ENCODE assay signal across 16 cellular contexts in the genomic region with DNA sequence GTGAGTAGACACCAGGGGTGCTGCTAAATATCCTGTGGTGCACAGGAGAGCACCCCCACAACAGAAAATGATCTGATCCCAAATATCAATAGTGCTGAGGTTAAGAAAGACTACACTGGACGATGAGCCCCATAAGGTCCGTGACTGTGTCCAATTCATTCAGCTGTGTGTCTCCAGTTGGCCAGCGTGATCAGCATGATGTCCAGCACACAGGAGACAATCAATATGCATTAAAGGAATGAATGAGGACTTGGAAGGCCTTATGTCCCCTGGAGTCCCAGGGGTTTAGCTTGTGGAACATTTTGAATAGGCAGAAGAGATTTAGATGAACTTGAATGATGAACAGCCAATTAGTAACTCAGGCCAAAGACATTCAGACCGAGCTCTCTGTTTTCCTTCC. TPM values are rescaled to one million over a fixed set of nuclear protein-coding genes. Genes with fewer than 3 reads are reported as not detected.
DNase-seq lines count a peak whose midpoint lies in the region; ATAC-seq and TF ChIP-seq lines count a peak whose summit lies in the region.
"Had no signal": no experiment of that assay in that cellular context is flagged by ENCODE, and none has a peak within 500 bp of the region (broad histone marks: within the 10 kb centered on the region; RNA-seq: fewer than 3 reads in every experiment).

No MANE protein-coding gene starts in this region.

- peaks cover 13% of the 10 kb centered on the region for H3F3A ChIP-seq in neural progenitor cell (ENCODE audit: low read depth)

- TF ChIP-seq CTCF in neural progenitor cell (IDR thresholded peaks at IDR 0.05) (no peak), left lung (IDR thresholded peaks at IDR 0.05) (no peak), Peyer's patch (IDR thresholded peaks at IDR 0.05) (no peak)

- H3K36me3 ChIP-seq in neural progenitor cell (no peaks in the 10 kb centered on the region), left lung (no peaks in the 10 kb centered on the region), Peyer's patch (no peaks in the 10 kb centered on the region)
- H3K36me3 ChIP-seq: upper lobe of right lung had no signal

- H3K27ac Mint-ChIP-seq in activated T-cell treated with anti-CD3 and anti-CD28 coated beads, Interleukin-2, amount 50 U/mL, for 24 hours: peak overlapping the region; percentile 69
- H3K27ac Mint-ChIP-seq in IgD-negative memory B cell (peak overlapping the region in 2 of 3 donors; percentile 89 to 97), neural progenitor cell (no peak overlapping the region)
- H3K27ac Mint-ChIP-seq: WTC11 had no signal

- H3K4me2 ChIP-seq in neural progenitor cell: no peak overlapping the region

- H3K27ac ChIP-seq in angular gyrus (ENCODE audit: low read depth, low read length): peak overlapping the region; percentile 34
- no peak overlapping the region for H3K27ac ChIP-seq in neural progenitor cell
- peak overlapping the region in 1 of 2 donors; percentile 37 for H3K27ac ChIP-seq in left lung
- H3K27ac ChIP-seq in Peyer's patch: peak overlapping the region in 1 of 4 donors; percentile 51
- H3K27ac ChIP-seq: upper lobe of right lung had no signal

- no peak for ATAC-seq in left lung
- ATAC-seq: HCT116, upper lobe of right lung, WTC11 had no signal

- no peaks in the 10 kb centered on the region for H3K27me3 Mint-ChIP-seq in activated T-cell treated with anti-CD3 and anti-CD28 coated beads, Interleukin-2, amount 50 U/mL, for 24 hours
- H3K27me3 Mint-ChIP-seq in IgD-negative memory B cell (peaks cover 2% of the 10 kb centered on the region), neural progenitor cell (ENCODE audit: insufficient read depth, low read depth) (peaks cover 10% of the 10 kb centered on the region)

- no peaks in the 10 kb centered on the region for H3K79me2 ChIP-seq in neural progenitor cell (ENCODE audit: low read depth)

- intact Hi-C loops in left lung (cut with DNase I): no loop called here

- peaks cover 59% of the 10 kb centered on the region for H3K27me3 ChIP-seq in neural progenitor cell
- peaks cover 10 to 32% of the 10 kb centered on the region in 2 donors for H3K27me3 ChIP-seq in left lung
- H3K27me3 ChIP-seq in Peyer's patch: no peaks in the 10 kb centered on the region

- H3K36me3 Mint-ChIP-seq in activated T-cell treated with anti-CD3 and anti-CD28 coated beads, Interleukin-2, amount 50 U/mL, for 24 hours (ENCODE audit: low read depth): peaks cover 95% of the 10 kb centered on the region
- peaks cover 7% of the 10 kb centered on the region for H3K36me3 Mint-ChIP-seq in IgD-negative memory B cell
- H3K36me3 Mint-ChIP-seq in neural progenitor cell: no peaks in the 10 kb centered on the region
- H3K36me3 Mint-ChIP-seq: WTC11 had no signal

- no peak for DNase-seq in activated T-cell treated with anti-CD3 and anti-CD28 coated beads, Interleukin-2, amount 50 U/mL, for 24 hours
- no peak for DNase-seq in activated T-cell treated with anti-CD3 and anti-CD28 coated beads for 4 hours
- DNase-seq in neural progenitor cell (ENCODE audit: low spot score): no peak
- no peak for DNase-seq in left lung
- DNase-seq in Peyer's patch: no peak
- no peak for DNase-seq in effector CD8-positive, alpha-beta T cell (lab: John Stamatoyannopoulos, UW)
- DNase-seq: activated naive CD4-positive, alpha-beta T cell treated with Interleukin-2 at 50 U/mL for 16 hours; NCI-H1417 treated with DMSO at 0.1 percent for 48 hours; NK-92 treated with Interleukin-12 subunit alpha and Interleukin-12 subunit beta, amount 100 ng/mL, for 24 hours; stimulated activated CD4-positive, alpha-beta T cell treated with anti-CD3 and anti-CD28 coated beads, Interleukin-12 subunit alpha, Interleukin-12 subunit beta, amount 100 ng/mL, for 4 hours; upper lobe of right lung had no signal

- H4K20me1 ChIP-seq in neural progenitor cell (ENCODE audit: low read depth): peaks cover 28% of the 10 kb centered on the region

- H3K9me3 Mint-ChIP-seq in activated T-cell treated with anti-CD3 and anti-CD28 coated beads, Interleukin-2, amount 50 U/mL, for 24 hours: no peaks in the 10 kb centered on the region
- H3K9me3 Mint-ChIP-seq in IgD-negative memory B cell (no peaks in the 10 kb centered on the region), neural progenitor cell (peaks cover 2% of the 10 kb centered on the region)
- H3K9me3 Mint-ChIP-seq: neural crest cell, WTC11 had no signal

- TF ChIP-seq POLR2A in Peyer's patch (IDR thresholded peaks at IDR 0.05): no peak

- H3K4me3 ChIP-seq in neural progenitor cell: no peak overlapping the region
- H3K4me3 ChIP-seq in left lung: no peak overlapping the region
- H3K4me3 ChIP-seq in Peyer's patch: no peak overlapping the region
- H3K4me3 ChIP-seq: upper lobe of right lung had no signal

- H3K9me3 ChIP-seq in neural progenitor cell (ENCODE audit: low read depth): no peaks in the 10 kb centered on the region
- no peaks in the 10 kb centered on the region for H3K9me3 ChIP-seq in left lung
- no peaks in the 10 kb centered on the region for H3K9me3 ChIP-seq in Peyer's patch
- H3K9me3 ChIP-seq: upper lobe of right lung had no signal

- peaks cover 91% of the 10 kb centered on the region for H3K4me1 Mint-ChIP-seq in activated T-cell treated with anti-CD3 and anti-CD28 coated beads, Interleukin-2, amount 50 U/mL, for 24 hours (ENCODE audit: low read depth)
- H3K4me1 Mint-ChIP-seq in IgD-negative memory B cell (peaks cover 70 to 77% (median 76%) of the 10 kb centered on the region in 3 donors), neural progenitor cell (peaks cover 24% of the 10 kb centered on the region)

- H3K4me1 ChIP-seq in neural progenitor cell (peaks cover 14% of the 10 kb centered on the region), left lung (peaks cover 0 to 36% of the 10 kb centered on the region in 2 donors), Peyer's patch (peaks cover 0 to 47% (median 22%) of the 10 kb centered on the region in 4 donors)

- no peak overlapping the region for H3K4me3 Mint-ChIP-seq in activated T-cell treated with anti-CD3 and anti-CD28 coated beads, Interleukin-2, amount 50 U/mL, for 24 hours
- H3K4me3 Mint-ChIP-seq in IgD-negative memory B cell: peak overlapping the region in 3 of 4 donors; percentile 39 to 97 (median 86)
- H3K4me3 Mint-ChIP-seq in neural progenitor cell: peak overlapping the region; percentile 60
- H3K4me3 Mint-ChIP-seq: neural crest cell, WTC11 had no signal

- no peak overlapping the region for H3K9ac ChIP-seq in neural progenitor cell

- H2AFZ ChIP-seq in neural progenitor cell (replicated peaks): no peak overlapping the region

RNA-seq across cellular contexts. Expression of gene PPP1R16B, which starts 6.3 kb away (rescaled TPM):
- polyA plus RNA-seq in IgD-negative memory B cell: 68.0 TPM
- 0.95 and 1.6 TPM in 2 replicates for total RNA-seq in neural progenitor cell (ENCODE audit: low replicate concordance)
- total RNA-seq in left lung: 1 to 10 TPM; 5.4 to 9.8 TPM
- total RNA-seq in Peyer's patch: 10 to 100 TPM in 1 of 4 donors, 1 to 10 TPM in 3; 3.2 to 41.3 (median 7.2) TPM
